In the genomic region with DNA sequence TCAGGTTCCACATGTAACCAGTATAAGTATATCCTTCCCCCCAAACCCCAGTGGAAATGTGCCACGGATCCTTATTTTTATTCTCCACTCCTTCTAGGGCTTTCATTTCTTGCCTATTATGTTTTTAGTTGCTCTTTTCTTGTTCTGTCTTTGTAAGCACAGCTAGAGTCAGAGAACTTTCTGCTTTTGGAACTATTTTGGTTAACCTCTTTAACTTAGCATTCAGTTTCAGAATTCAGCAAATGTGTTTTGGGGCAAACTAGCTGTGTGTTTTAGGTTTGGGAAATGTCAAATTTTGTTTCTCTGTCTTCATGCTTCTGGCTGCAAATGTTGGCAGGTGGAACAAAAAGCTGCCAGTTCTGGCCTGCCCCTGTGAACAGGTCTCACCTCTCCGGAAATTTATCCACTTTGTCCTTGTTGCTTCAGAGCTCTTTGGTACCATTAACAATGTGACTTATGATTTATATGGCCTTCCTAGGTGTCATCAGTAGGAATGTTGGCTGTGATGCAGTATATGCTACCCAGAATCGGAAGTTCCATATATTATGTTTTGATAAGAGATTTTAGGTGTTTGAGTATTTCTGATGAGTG, we compare ENCODE assay signal across 24 cellular contexts.
DNase-seq lines count a peak whose midpoint lies in the region; ATAC-seq and TF ChIP-seq lines count a peak whose summit lies in the region.
"Had no signal": no experiment of that assay in that cellular context is flagged by ENCODE, and none has a peak within 500 bp of the region (broad histone marks: within the 10 kb centered on the region; RNA-seq: fewer than 3 reads in every experiment).

No MANE protein-coding gene starts in this region.

- H3K27me3 ChIP-seq in H9 (ENCODE audit: insufficient read depth, low read length) (no peaks in the 10 kb centered on the region), GM23248 (replicated peaks; ENCODE audit: insufficient read depth) (no peaks in the 10 kb centered on the region)
- H3K27me3 ChIP-seq: sigmoid colon had no signal

- H3K23ac ChIP-seq in H9 (ENCODE audit: insufficient read length, low read depth, low read length): no peak overlapping the region

- no peak overlapping the region for H3K14ac ChIP-seq in H9 (ENCODE audit: insufficient read depth, low read length)

- no peak overlapping the region for H2BK120ac ChIP-seq in H9 (ENCODE audit: low read depth, low read length, poor library complexity, severe bottlenecking)

- H4K8ac ChIP-seq in H9 (replicated peaks; ENCODE audit: insufficient read length, low read depth, low read length): no peak overlapping the region

- H3K27ac ChIP-seq in H9 (ENCODE audit: insufficient read length, low read depth, low read length) (no peak overlapping the region), GM23248 (no peak overlapping the region), caudate nucleus (ENCODE audit: low read depth, low read length) (no peak overlapping the region)
- H3K27ac ChIP-seq: sigmoid colon had no signal

- H4K20me1 ChIP-seq in H9 (ENCODE audit: control insufficient read depth, insufficient read depth, insufficient read length) (no peaks in the 10 kb centered on the region), GM23248 (ENCODE audit: insufficient read depth) (no peaks in the 10 kb centered on the region)

- WGBS in H9 (ENCODE audit: extremely low coverage, insufficient read length, low lambda C conversion rate): no CpG with 5 or more reads among the region's 3 CpGs
- WGBS in GM23248 (ENCODE audit: low coverage in 1 of 2, low lambda C conversion rate in 2 of 2, missing lambda C conversion rate in 2 of 2), 2 experiments: 81 to 84% methylated on average over 3 of the region's 3 CpGs

- peak; percentile 68 for ATAC-seq in esophagus mucosa
- ATAC-seq in HG03565 (IDR thresholded peaks at IDR 0.05; ENCODE audit: unreplicated experiment): no peak
- ATAC-seq: mucosa of descending colon had no signal

- H3K9me3 ChIP-seq in H9 (ENCODE audit: control insufficient read depth, low read depth, low read length): no peaks in the 10 kb centered on the region
- no peaks in the 10 kb centered on the region for H3K9me3 ChIP-seq in GM23248 (ENCODE audit: low read depth)
- H3K9me3 ChIP-seq: mucosa of descending colon, sigmoid colon had no signal

- H3K23me2 ChIP-seq in H9 (ENCODE audit: insufficient read length, low read depth, low read length, poor library complexity, severe bottlenecking): no peaks in the 10 kb centered on the region

- H4K5ac ChIP-seq in H9 (ENCODE audit: insufficient read length, low read depth, low read length): no peak overlapping the region

- H3K36me3 ChIP-seq in GM23248 (ENCODE audit: low read depth): no peaks in the 10 kb centered on the region
- H3K36me3 ChIP-seq: sigmoid colon had no signal

- DNase-seq in G401 (ENCODE audit: low spot score) (peak; percentile 66), GM20000 (ENCODE audit: low spot score) (peak; percentile 10), NCI-H69 (lab: John Stamatoyannopoulos, UW) (peak; percentile 67), H9 (no peak), GM23248 (no peak), caudate nucleus (lab: John Stamatoyannopoulos, UW) (no peak)
- DNase-seq: activated CD4-positive, alpha-beta memory T cell treated with anti-CD3 and anti-CD28 coated beads for 36 hours; activated CD4-positive, CD25-positive, alpha-beta regulatory T cell; activated naive CD4-positive, alpha-beta T cell treated with Interleukin-2 at 50 U/mL for 16 hours; central memory CD4-positive, alpha-beta T cell; EL; erythroblast; foreskin melanocyte; mucosa of descending colon; NCI-H1048; NCI-H2107; NCI-H524 treated with DMSO at 0.1 percent for 48 hours; Right ventricle myocardium superior; sigmoid colon; stimulated activated CD4-positive, alpha-beta T cell treated with anti-CD3 and anti-CD28 coated beads, Interleukin-15, amount 100 ng/mL, for 24 hours; stimulated activated CD8-positive, alpha-beta memory T cell treated with anti-CD3 and anti-CD28 coated beads, Interleukin-4, amount 100 ng/mL, for 48 hours had no signal

- H3K27me3 Mint-ChIP-seq in H9 (ENCODE audit: low read depth): no peaks in the 10 kb centered on the region
- H3K27me3 Mint-ChIP-seq: activated CD4-positive, alpha-beta memory T cell treated with anti-CD3 and anti-CD28 coated beads for 36 hours had no signal

- no peaks in the 10 kb centered on the region for H3K79me1 ChIP-seq in H9 (ENCODE audit: insufficient read depth, low read depth, low read length, poor library complexity, severe bottlenecking)

- H3K4me2 ChIP-seq in H9 (ENCODE audit: insufficient read depth, insufficient read length, low read length) (no peak overlapping the region), GM23248 (ENCODE audit: unreplicated experiment) (no peak overlapping the region)

- H3K4me3 Mint-ChIP-seq in H9: no peak overlapping the region
- H3K4me3 Mint-ChIP-seq: activated CD4-positive, alpha-beta memory T cell treated with anti-CD3 and anti-CD28 coated beads for 36 hours; neural crest cell had no signal

- H3K79me2 ChIP-seq in H9 (ENCODE audit: insufficient read depth, low read length) (no peaks in the 10 kb centered on the region), GM23248 (ENCODE audit: insufficient read depth) (peaks cover 55% of the 10 kb centered on the region)

- H3K9me3 Mint-ChIP-seq in H9: no peaks in the 10 kb centered on the region
- H3K9me3 Mint-ChIP-seq: activated CD4-positive, alpha-beta memory T cell treated with anti-CD3 and anti-CD28 coated beads for 36 hours; neural crest cell had no signal

- H3F3A ChIP-seq in GM23248 (ENCODE audit: insufficient read depth): no peaks in the 10 kb centered on the region

- H3K9me2 ChIP-seq in GM23248 (ENCODE audit: insufficient read depth): no peaks in the 10 kb centered on the region

- TF ChIP-seq CTCF in GM20000 (IDR thresholded peaks at IDR 0.05; ENCODE audit: extremely low read depth, missing control alignments) (no peak), H9 (conservative IDR thresholded peaks at IDR 0.05) (no peak)

- H3K27ac Mint-ChIP-seq in H9: peak overlapping the region in 1 of 3 experiments; percentile 44; a peak in 3 of 7 replicates
- H3K27ac Mint-ChIP-seq: activated CD4-positive, alpha-beta memory T cell treated with anti-CD3 and anti-CD28 coated beads for 36 hours had no signal

- in situ Hi-C loops in G401 (cut with HindIII; ENCODE audit: low sequenced_read_pairs) (no loop called here), GM23248 (cut with MboI) (no loop called here)

- no peaks in the 10 kb centered on the region for H3K36me3 Mint-ChIP-seq in H9 (ENCODE audit: insufficient read depth in 1 of 3, low read depth in 3 of 3)
- H3K36me3 Mint-ChIP-seq: activated CD4-positive, alpha-beta memory T cell treated with anti-CD3 and anti-CD28 coated beads for 36 hours had no signal

- no peak overlapping the region for H3K4ac ChIP-seq in H9 (ENCODE audit: low read depth, low read length)

- no peak overlapping the region for H2AFZ ChIP-seq in H9 (ENCODE audit: low read length)
- no peak overlapping the region for H2AFZ ChIP-seq in GM23248

- H2BK12ac ChIP-seq in H9 (ENCODE audit: insufficient read length, low read depth, low read length): no peak overlapping the region

- no peak overlapping the region for H2BK5ac ChIP-seq in H9 (ENCODE audit: insufficient read length, low read length)

- no peak overlapping the region for H2BK15ac ChIP-seq in H9 (ENCODE audit: low read depth, low read length)

- H2BK20ac ChIP-seq in H9 (ENCODE audit: low read depth, low read length, poor library complexity, severe bottlenecking): no peak overlapping the region

- H3K18ac ChIP-seq in H9 (ENCODE audit: insufficient read length, low read depth, low read length): no peak overlapping the region

- no peak overlapping the region for H4K91ac ChIP-seq in H9 (ENCODE audit: insufficient read length, low read depth, low read length)

- H3K4me1 ChIP-seq in H9 (ENCODE audit: insufficient read depth, low read length) (no peaks in the 10 kb centered on the region), GM23248 (ENCODE audit: insufficient read depth) (no peaks in the 10 kb centered on the region)

- no peak overlapping the region for H3K4me3 ChIP-seq in GM23248
- H3K4me3 ChIP-seq: mucosa of descending colon, sigmoid colon had no signal

- no peak overlapping the region for H2AK5ac ChIP-seq in H9 (ENCODE audit: insufficient read length, low read length)

- H3K9ac ChIP-seq in H9 (ENCODE audit: extremely low read depth, insufficient read length, low read length): no peak overlapping the region
- no peak overlapping the region for H3K9ac ChIP-seq in GM23248

- no peak overlapping the region for H3K56ac ChIP-seq in H9 (ENCODE audit: insufficient read length, low read depth, low read length)

- H3K4me1 Mint-ChIP-seq in H9: peaks cover 15 to 29% of the 10 kb centered on the region in 2 experiments

- no peak overlapping the region for H3T11ph ChIP-seq in H9 (ENCODE audit: low read length)

Comparison
In these comparisons a context has a peak if more than half of its experiments do, and no peak if none do; other contexts are left out.
1. DNase-seq: peak in G401 (single experiment), GM20000 (single experiment) and NCI-H69 (single experiment); none in H9 (single experiment), GM23248 (single experiment) and caudate nucleus (0 of 61).